3 cellular contexts compared by ENCODE assay signal in genomic region chr16:32805639-32806038, GRCh38.
DNase-seq lines count a peak whose midpoint lies in the region; ATAC-seq, FAIRE-seq and TF ChIP-seq lines count a peak whose summit lies in the region.
"Not testable (repeated sequence)": the region's sequence is repeated elsewhere in the genome, so short reads cannot be mapped to it uniquely, and the experiment has no call there.

No MANE protein-coding gene starts in this region.

- H3K4me2 ChIP-seq in K562 (ENCODE audit: insufficient read depth, low read length); HepG2 (ENCODE audit: low read depth, low read length): not testable (repeated sequence)

- not testable (repeated sequence) for FAIRE-seq in K562 (lab: Jason Lieb, UNC); HepG2 (lab: Jason Lieb, UNC)
- peak; percentile 21 for FAIRE-seq in endometrium (lab: Jason Lieb, UNC)

- H3K27me3 ChIP-seq in K562 (ENCODE audit: control insufficient read depth in 2 of 2, insufficient read depth in 2 of 2, low read length in 2 of 2); HepG2 (ENCODE audit: control insufficient read depth in 1 of 2, insufficient read depth in 2 of 2, low read length in 2 of 2): not testable (repeated sequence)

- not testable (repeated sequence) for H3K27ac ChIP-seq in K562 (ENCODE audit: extremely low read depth, low read depth, low read length); HepG2 (ENCODE audit: extremely low read length, insufficient read depth, low read length)

- POLR2A ChIA-PET in K562 (lab: Yijun Ruan, JAX); HepG2 (lab: Yijun Ruan, JAX): not testable (repeated sequence)

- H3K36me3 ChIP-seq in K562 (ENCODE audit: control insufficient read depth, insufficient read depth, low read length); HepG2 (replicated peaks in 1 of 2; ENCODE audit: control insufficient read depth in 1 of 2, insufficient read depth in 2 of 2, low read length in 2 of 2): not testable (repeated sequence)

- not testable (repeated sequence) for H3K4me3 ChIP-seq in K562; HepG2 (replicated peaks in 1 of 3; ENCODE audit: insufficient read depth in 1 of 3, low read depth in 2 of 3, low read length in 3 of 3)

- not testable (repeated sequence) for TF ChIP-seq POLR2A in K562 (conservative IDR thresholded peaks at IDR 0.05); HepG2 (IDR thresholded peaks at IDR 0.05; ENCODE audit: insufficient read depth in 1 of 2, low read depth in 2 of 2, low read length in 2 of 2)

- not testable (repeated sequence) for H3K79me2 ChIP-seq in K562 (ENCODE audit: control insufficient read depth, insufficient read depth, low read length); HepG2 (ENCODE audit: insufficient read depth, low read length)

- H4K20me1 ChIP-seq in K562 (replicated peaks; ENCODE audit: control insufficient read depth, insufficient read depth, low read length); HepG2 (ENCODE audit: insufficient read depth, low read length): not testable (repeated sequence)

- H2AFZ ChIP-seq in K562 (ENCODE audit: low read depth, low read length); HepG2 (ENCODE audit: low read length): not testable (repeated sequence)

- CTCF ChIA-PET in K562 (lab: Yijun Ruan, JAX; ENCODE audit: low intra/inter-chr PET ratio); HepG2 (lab: Yijun Ruan, JAX; ENCODE audit: low intra/inter-chr PET ratio, low total read pairs): not testable (repeated sequence)

- not testable (repeated sequence) for BruUV-seq in K562 (replicated peaks; lab: Mats Ljungman, UMichigan); HepG2 (replicated peaks; lab: Mats Ljungman, UMichigan)

- H3K9me1 ChIP-seq in K562 (ENCODE audit: control insufficient read depth, insufficient read depth, low read length), result not testable (repeated sequence)

- TF ChIP-seq RAD21 in K562 (CRISPR knock-in tag; conservative IDR thresholded peaks at IDR 0.05 in 1 of 2, IDR thresholded peaks at IDR 0.05 in 1 of 2); HepG2 (CRISPR knock-in tag; IDR thresholded peaks at IDR 0.05): not testable (repeated sequence)

- not testable (repeated sequence) for H3K9me3 ChIP-seq in K562 (replicated peaks; ENCODE audit: control insufficient read depth, insufficient read depth, low read depth, low read length); HepG2 (ENCODE audit: low read length)

- not testable (repeated sequence) for H3K4me1 ChIP-seq in K562 (replicated peaks in 1 of 2; ENCODE audit: control insufficient read depth in 2 of 2, insufficient read depth in 2 of 2, low read length in 2 of 2); HepG2 (ENCODE audit: insufficient read depth, low read length)

- H3K9ac ChIP-seq in K562 (ENCODE audit: insufficient read depth in 1 of 2, low read depth in 2 of 2, low read length in 2 of 2); HepG2 (ENCODE audit: insufficient read depth, low read depth, low read length): not testable (repeated sequence)

- not testable (repeated sequence) for TF ChIP-seq CTCF in K562 (IDR thresholded peaks at IDR 0.05 in 2 of 3, conservative IDR thresholded peaks at IDR 0.05 in 1 of 3; ENCODE audit: insufficient read depth in 2 of 3, low read depth in 1 of 3, low read length in 3 of 3); HepG2 (CRISPR knock-in tag; IDR thresholded peaks at IDR 0.05)

- no CpG with 5 or more reads among the region's 2 CpGs for WGBS in K562 (ENCODE audit: insufficient coverage, low coverage, missing lambda C conversion rate)
- 1% methylated on average over 2 of the region's 2 CpGs for WGBS in HepG2 (ENCODE audit: low lambda C conversion rate)

- not testable (repeated sequence) for ATAC-seq in K562, HepG2

- TF ChIP-seq EP300 in K562 (IDR thresholded peaks at IDR 0.05; ENCODE audit: low read length); HepG2 (IDR thresholded peaks at IDR 0.05; ENCODE audit: low read depth in 2 of 2, low read length in 2 of 2); HepG2 (CRISPR knock-in tag; IDR thresholded peaks at IDR 0.05; ENCODE audit: borderline replicate concordance): not testable (repeated sequence)

- in situ Hi-C loops in K562 (cut with MboI); HepG2 (cut with HindIII; ENCODE audit: extremely low pct_ligation_motif_present, low pct_unique_long_range_greater_than_20kb): not testable (repeated sequence)

- intact Hi-C loops in K562 (cut with micrococcal nuclease); HepG2 (cut with micrococcal nuclease; ENCODE audit: unreplicated experiment): not testable (repeated sequence)

- DNase-seq in K562 (ENCODE audit: extremely low read depth in 1 of 4, low spot score in 3 of 4); HepG2 (ENCODE audit: low spot score): not testable (repeated sequence)

TF ChIP-seq in K562, 482 proteins besides CTCF, POLR2A, EP300 and RAD21:
- peak; percentile 67 to 81; a peak in 2 of 4 replicates for TF ChIP-seq TRIM24 (IDR thresholded peaks at IDR 0.05)

TF ChIP-seq in HepG2, 621 proteins besides CTCF, POLR2A, EP300 and RAD21:
- TF ChIP-seq ATF7 (IDR thresholded peaks at IDR 0.05), result peak; percentile 86
- TF ChIP-seq ATF7 (CRISPR knock-in tag; IDR thresholded peaks at IDR 0.05), result not testable (repeated sequence)
